In genomic region chr22:22032906-22033802, GRCh38 we compare ENCODE assay signal across 26 cellular contexts.
"Had no signal": no experiment of that assay in that cellular context is flagged by ENCODE, and none has a peak within 500 bp of the region (broad histone marks: within the 10 kb centered on the region; RNA-seq: fewer than 3 reads in every experiment).

No MANE protein-coding gene starts in this region.

- H3K27me3 ChIP-seq: colonic mucosa, heart left ventricle, right atrium auricular region had no signal

- H3K4me1 Mint-ChIP-seq: activated CD4-positive, alpha-beta memory T cell treated with anti-CD3 and anti-CD28 coated beads, Interleukin-2, amount 10 ng/mL, durations not matched to agents 7 days and 5 days; central memory CD8-positive, alpha-beta T cell; stimulated activated naive CD8-positive, alpha-beta T cell treated with anti-CD3 and anti-CD28 coated beads, Interleukin-15, amount 100 ng/mL, for 72 hours had no signal

- DNase-seq: activated CD4-positive, alpha-beta memory T cell treated with anti-CD3 and anti-CD28 coated beads, Interleukin-2, amount 10 ng/mL, durations not matched to agents 7 days and 5 days; activated CD4-positive, alpha-beta T cell treated with anti-CD3 and anti-CD28 coated beads for 48 hours; activated CD4-positive, CD25-positive, alpha-beta regulatory T cell; activated CD8-positive, alpha-beta memory T cell treated with anti-CD3 and anti-CD28 coated beads, Interleukin-2, amount 50 U/mL, for 4 hours; activated naive CD4-positive, alpha-beta T cell treated with anti-CD3 and anti-CD28 coated beads for 36 hours; activated naive CD8-positive, alpha-beta T cell treated with anti-CD3 and anti-CD28 coated beads, Interleukin-2, amount 50 U/mL, for 24 hours; activated T-cell treated with anti-CD3 and anti-CD28 coated beads, Interleukin-2, amount 50 U/mL, for 4 hours; aorta; brain microvascular endothelial cell; colonic mucosa; erythroblast; heart left ventricle; kidney; midbrain; stimulated activated CD4-positive, alpha-beta T cell treated with anti-CD3 and anti-CD28 coated beads, Interleukin-2, amount 100 ng/mL, for 24 hours; stimulated activated naive CD8-positive, alpha-beta T cell treated with anti-CD3 and anti-CD28 coated beads, Interleukin-15, amount 100 ng/mL, for 72 hours; T-helper 1 cell; T-helper 9 cell had no signal

- H3K27ac Mint-ChIP-seq: activated CD4-positive, alpha-beta memory T cell treated with anti-CD3 and anti-CD28 coated beads, Interleukin-2, amount 10 ng/mL, durations not matched to agents 7 days and 5 days; activated naive CD4-positive, alpha-beta T cell treated with anti-CD3 and anti-CD28 coated beads for 36 hours; activated naive CD8-positive, alpha-beta T cell treated with anti-CD3 and anti-CD28 coated beads, Interleukin-2, amount 50 U/mL, for 24 hours; type B pancreatic cell had no signal

- H3K36me3 Mint-ChIP-seq: type B pancreatic cell had no signal

- H3K9me3 ChIP-seq: colonic mucosa, gastroesophageal sphincter, heart left ventricle, prostate gland, right atrium auricular region, suprapubic skin had no signal

- H3K4me1 ChIP-seq: colonic mucosa, prostate gland, right atrium auricular region, suprapubic skin had no signal

- H3K9me3 Mint-ChIP-seq: activated CD4-positive, alpha-beta memory T cell treated with anti-CD3 and anti-CD28 coated beads, Interleukin-2, amount 10 ng/mL, durations not matched to agents 7 days and 5 days; activated naive CD4-positive, alpha-beta T cell treated with anti-CD3 and anti-CD28 coated beads for 36 hours; activated naive CD8-positive, alpha-beta T cell treated with anti-CD3 and anti-CD28 coated beads, Interleukin-2, amount 50 U/mL, for 24 hours; activated T-cell treated with anti-CD3 and anti-CD28 coated beads, Interleukin-2, amount 50 U/mL, for 4 hours; central memory CD8-positive, alpha-beta T cell; stimulated activated naive CD8-positive, alpha-beta T cell treated with anti-CD3 and anti-CD28 coated beads, Interleukin-15, amount 100 ng/mL, for 72 hours; type B pancreatic cell had no signal

- H3K36me3 ChIP-seq: brain microvascular endothelial cell, colonic mucosa, gastroesophageal sphincter, heart left ventricle, prostate gland, right atrium auricular region, suprapubic skin had no signal

- ATAC-seq: activated naive CD8-positive, alpha-beta T cell treated with anti-CD3 and anti-CD28 coated beads, Interleukin-2, amount 50 U/mL, for 24 hours; activated T-cell treated with anti-CD3 and anti-CD28 coated beads, Interleukin-2, amount 50 U/mL, for 4 hours; gastroesophageal sphincter; left lobe of liver; stimulated activated naive CD8-positive, alpha-beta T cell treated with anti-CD3 and anti-CD28 coated beads, Interleukin-15, amount 100 ng/mL, for 72 hours had no signal

- H3K4me3 ChIP-seq: colonic mucosa, gastroesophageal sphincter, heart left ventricle, lung, prostate gland, right atrium auricular region, suprapubic skin had no signal

- H3K27ac ChIP-seq: brain microvascular endothelial cell, colonic mucosa, gastroesophageal sphincter, prostate gland, right atrium auricular region, suprapubic skin had no signal

- H3K27me3 Mint-ChIP-seq: stimulated activated naive CD8-positive, alpha-beta T cell treated with anti-CD3 and anti-CD28 coated beads, Interleukin-15, amount 100 ng/mL, for 72 hours had no signal

- H3K4me3 Mint-ChIP-seq: activated CD4-positive, alpha-beta memory T cell treated with anti-CD3 and anti-CD28 coated beads, Interleukin-2, amount 10 ng/mL, durations not matched to agents 7 days and 5 days; activated naive CD4-positive, alpha-beta T cell treated with anti-CD3 and anti-CD28 coated beads for 36 hours; activated naive CD8-positive, alpha-beta T cell treated with anti-CD3 and anti-CD28 coated beads, Interleukin-2, amount 50 U/mL, for 24 hours; activated T-cell treated with anti-CD3 and anti-CD28 coated beads, Interleukin-2, amount 50 U/mL, for 4 hours; central memory CD8-positive, alpha-beta T cell; stimulated activated naive CD8-positive, alpha-beta T cell treated with anti-CD3 and anti-CD28 coated beads, Interleukin-15, amount 100 ng/mL, for 72 hours; type B pancreatic cell had no signal
